Comparison of ENCODE assay signal across 8 cellular contexts in the genomic region with DNA sequence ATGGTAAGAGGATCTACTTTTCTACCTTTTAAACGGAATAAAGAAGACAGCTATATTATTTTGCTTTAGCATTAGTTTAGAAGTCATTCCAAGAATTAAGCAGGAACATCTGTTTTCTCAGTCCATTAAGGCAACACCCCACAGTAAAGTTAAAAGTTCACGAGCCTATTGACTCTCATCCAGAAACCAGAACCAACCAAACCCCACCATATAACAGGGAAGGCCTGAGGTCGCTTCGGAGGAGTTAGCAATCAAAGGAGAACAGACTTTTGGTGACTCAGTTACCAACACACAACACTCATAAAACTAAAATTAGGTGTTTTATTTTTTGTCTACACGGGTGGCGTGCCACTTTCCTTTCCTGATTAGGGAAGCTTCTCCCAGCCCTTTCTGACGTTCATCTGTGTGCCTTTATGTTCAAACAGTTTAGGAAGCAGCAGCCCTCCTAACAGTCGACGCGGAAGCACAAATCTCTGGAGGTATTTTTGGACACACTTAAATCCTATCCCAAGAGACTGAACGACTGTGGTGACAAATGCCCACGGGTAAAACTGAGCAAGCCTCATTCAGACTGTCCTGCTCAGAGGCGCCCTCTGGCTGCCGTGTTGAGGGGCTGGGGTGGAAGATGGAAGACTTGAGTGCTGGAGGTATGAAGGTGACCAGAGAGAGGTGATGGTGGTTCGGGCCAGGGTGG. TPM values are rescaled to one million over a fixed set of nuclear protein-coding genes. Genes with fewer than 3 reads are reported as not detected.
A peak's percentile ranks its signal among the peaks of the same experiment; 100 is the strongest.
DNase-seq lines count a peak whose midpoint lies in the region; ATAC-seq and TF ChIP-seq lines count a peak whose summit lies in the region.

No MANE protein-coding gene starts in this region.

- no peaks in the 10 kb centered on the region for H3K9me3 ChIP-seq in effector memory CD4-positive, alpha-beta T cell (ENCODE audit: control insufficient read depth, low read length)

- no peaks in the 10 kb centered on the region for H3K36me3 Mint-ChIP-seq in activated CD4-positive, alpha-beta memory T cell treated with anti-CD3 and anti-CD28 coated beads for 36 hours
- peaks cover 3% of the 10 kb centered on the region for H3K36me3 Mint-ChIP-seq in mesothelial cell of epicardium

- peak; percentile 51 for TF ChIP-seq CTCF in mesothelial cell of epicardium (IDR thresholded peaks at IDR 0.05; ENCODE audit: unreplicated experiment)

- CTCF ChIA-PET in activated CD4-positive, alpha-beta memory T cell treated with anti-CD3 and anti-CD28 coated beads for 36 hours (lab: Charles Lee): interaction anchor here (0.6 to 5.6 kb wide), 22 partner anchors 8 to 285 kb away, joined by 3 to 60 read pairs (median 8); a partner anchor contains a TSS

- DNase-seq in NCI-H2029 treated with DMSO at 0.1 percent for 48 hours (lab: John Stamatoyannopoulos, UW) (peak; percentile 25), NCI-H2029 (lab: John Stamatoyannopoulos, UW) (no peak), NCI-H460 (ENCODE audit: extremely low read depth, low read depth) (peak; percentile 36), mesothelial cell of epicardium (ENCODE audit: low spot score in 2 of 2, unreplicated experiment in 2 of 2) (peak; percentile 33 to 71)
- peak; percentile 84 for DNase-seq in activated CD4-positive, alpha-beta memory T cell treated with anti-CD3 and anti-CD28 coated beads for 36 hours
- DNase-seq in effector memory CD4-positive, alpha-beta T cell: peak; percentile 34 to 51 (median 46)
- DNase-seq in stimulated activated CD8-positive, alpha-beta memory T cell treated with anti-CD3 and anti-CD28 coated beads, Interleukin-4, amount 100 ng/mL, for 48 hours: peak; percentile 87

- H3K27ac ChIP-seq in effector memory CD4-positive, alpha-beta T cell (ENCODE audit: insufficient read depth, low read length, poor library complexity, severe bottlenecking): no peak overlapping the region

- H3K4me1 Mint-ChIP-seq in activated CD4-positive, alpha-beta memory T cell treated with anti-CD3 and anti-CD28 coated beads for 36 hours (ENCODE audit: low read depth): peaks cover 2% of the 10 kb centered on the region
- peaks cover 18% of the 10 kb centered on the region for H3K4me1 Mint-ChIP-seq in mesothelial cell of epicardium

- no peaks in the 10 kb centered on the region for H3K9me3 Mint-ChIP-seq in activated CD4-positive, alpha-beta memory T cell treated with anti-CD3 and anti-CD28 coated beads for 36 hours
- H3K9me3 Mint-ChIP-seq in mesothelial cell of epicardium: no peaks in the 10 kb centered on the region

- POLR2A ChIA-PET in activated CD4-positive, alpha-beta memory T cell treated with anti-CD3 and anti-CD28 coated beads for 36 hours (lab: Charles Lee): no interaction called here

- no peak overlapping the region for H3K27ac Mint-ChIP-seq in activated CD4-positive, alpha-beta memory T cell treated with anti-CD3 and anti-CD28 coated beads for 36 hours
- no peak overlapping the region for H3K27ac Mint-ChIP-seq in mesothelial cell of epicardium

- H3K27me3 ChIP-seq in effector memory CD4-positive, alpha-beta T cell (replicated peaks; ENCODE audit: control insufficient read depth, insufficient read depth, low read length, poor library complexity, severe bottlenecking): no peaks in the 10 kb centered on the region

- no peak overlapping the region for H3K4me3 ChIP-seq in effector memory CD4-positive, alpha-beta T cell (ENCODE audit: insufficient read depth, low read depth, low read length, poor library complexity, severe bottlenecking)

- intact Hi-C loops in activated CD4-positive, alpha-beta memory T cell treated with anti-CD3 and anti-CD28 coated beads for 36 hours (cut with micrococcal nuclease): loop anchor here (1.0 to 2.0 kb wide), 3 partner anchors 8 to 276 kb away; no protein-coding TSS in a partner anchor

- H3K36me3 ChIP-seq in effector memory CD4-positive, alpha-beta T cell (ENCODE audit: control insufficient read depth, insufficient read depth, low read length): no peaks in the 10 kb centered on the region

- H3K27me3 Mint-ChIP-seq in activated CD4-positive, alpha-beta memory T cell treated with anti-CD3 and anti-CD28 coated beads for 36 hours: peaks cover 27% of the 10 kb centered on the region
- H3K27me3 Mint-ChIP-seq in mesothelial cell of epicardium (ENCODE audit: low read depth): peaks cover 28% of the 10 kb centered on the region

- no peak for ATAC-seq in HG02970 (IDR thresholded peaks at IDR 0.05; ENCODE audit: low FRiP score, unreplicated experiment)

- H3K4me1 ChIP-seq in effector memory CD4-positive, alpha-beta T cell (ENCODE audit: control insufficient read depth, insufficient read depth, low read length, poor library complexity, severe bottlenecking): no peaks in the 10 kb centered on the region

- no peak overlapping the region for H3K4me3 Mint-ChIP-seq in activated CD4-positive, alpha-beta memory T cell treated with anti-CD3 and anti-CD28 coated beads for 36 hours
- H3K4me3 Mint-ChIP-seq in mesothelial cell of epicardium: no peak overlapping the region

RNA-seq across cellular contexts. Expression of a gene that starts 8.6 kb away (rescaled TPM):
- not detected in 2 replicates for total RNA-seq in NCI-H460 (2014; rRNA removed; shearing (Covaris generic))
- not detected in 2 replicates for polyA plus RNA-seq in NCI-H460 (2014; cell fraction: nucleus; rRNA removed)
- under 1 TPM; 0.43 to 0.44 TPM for total RNA-seq in activated CD4-positive, alpha-beta memory T cell treated with anti-CD3 and anti-CD28 coated beads for 36 hours
- total RNA-seq in mesothelial cell of epicardium: 0.24 to 0.50 TPM (median 0.40 TPM) in 3 replicates

RNA-seq across cellular contexts. Expression of a gene that starts 9.0 kb away (rescaled TPM):
- total RNA-seq in NCI-H460 (2014; rRNA removed; shearing (Covaris generic)): not detected in 2 replicates
- polyA plus RNA-seq in NCI-H460 (2014; cell fraction: nucleus; rRNA removed): not detected in 2 replicates
- total RNA-seq in activated CD4-positive, alpha-beta memory T cell treated with anti-CD3 and anti-CD28 coated beads for 36 hours: under 1 TPM; 0.53 to 0.55 TPM
- total RNA-seq in mesothelial cell of epicardium: 2.2 to 2.6 TPM (median 2.3 TPM) in 3 replicates

RNA-seq across cellular contexts. Expression of a gene that starts 55.8 kb away (rescaled TPM):
- not detected in 2 replicates for total RNA-seq in NCI-H460 (2014; rRNA removed; shearing (Covaris generic))
- polyA plus RNA-seq in NCI-H460 (2014; cell fraction: nucleus; rRNA removed): not detected in 2 replicates
- not detected for total RNA-seq in activated CD4-positive, alpha-beta memory T cell treated with anti-CD3 and anti-CD28 coated beads for 36 hours
- total RNA-seq in mesothelial cell of epicardium: not detected in 3 replicates
